Comparison of ENCODE assay signal across 2 cellular contexts in genomic region chr16:72076991-72077706, GRCh38. TPM values are rescaled to one million over a fixed set of nuclear protein-coding genes. Genes with fewer than 3 reads are reported as not detected.
"Had no signal": no experiment of that assay in that cellular context is flagged by ENCODE, and none has a peak within 500 bp of the region (broad histone marks: within the 10 kb centered on the region; RNA-seq: fewer than 3 reads in every experiment).

No MANE protein-coding gene starts in this region.

RNA-seq across cellular contexts. Expression of gene HPR, which starts 14.1 kb away (rescaled TPM):
- total RNA-seq: G401, GM12878 had no signal

RNA-seq across cellular contexts. Expression of gene HP, which starts 22.8 kb away (rescaled TPM):
- total RNA-seq: G401 had no signal
- polyA plus RNA-seq: GM12878 had no signal
